ENCODE assay signal across 8 cellular contexts in the genomic region with DNA sequence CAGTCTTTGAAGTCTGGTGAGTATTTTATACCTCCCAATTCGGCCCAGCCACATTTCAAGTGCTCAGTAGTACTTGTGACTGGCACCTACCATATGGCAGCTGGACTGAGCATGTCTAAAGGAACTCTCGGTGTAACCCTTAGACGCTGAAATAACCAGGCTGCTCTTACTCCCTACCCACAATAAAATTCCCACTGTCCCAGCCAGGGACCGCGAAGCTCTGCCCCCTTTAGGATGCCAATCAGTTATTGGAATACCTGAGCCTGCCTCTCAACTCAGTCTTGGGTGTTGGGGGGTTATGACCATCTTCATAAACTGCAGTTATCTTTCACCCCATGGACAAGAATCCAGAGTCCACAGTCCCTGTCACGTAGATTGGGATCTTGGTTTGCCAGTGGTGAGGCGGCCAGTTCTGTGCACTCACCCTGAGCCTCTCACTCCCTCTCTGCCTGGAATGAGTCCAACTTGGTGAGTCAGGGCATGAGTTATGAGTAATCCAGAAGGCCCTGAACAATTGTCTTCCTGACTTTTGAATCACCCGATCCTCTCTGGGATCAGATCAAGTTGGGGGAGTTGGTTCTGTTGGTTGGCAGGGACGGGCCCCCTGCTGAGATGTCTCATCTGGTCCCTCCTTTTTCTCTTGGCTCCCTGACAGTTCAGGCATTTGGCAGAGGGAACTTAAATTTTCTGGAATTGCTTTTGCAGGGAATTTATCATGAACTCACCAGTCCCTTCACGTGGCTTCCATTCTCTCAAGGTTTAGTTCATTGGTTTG.
DNase-seq lines count a peak whose midpoint lies in the region; ATAC-seq and TF ChIP-seq lines count a peak whose summit lies in the region.

No MANE protein-coding gene starts in this region.

- TF ChIP-seq CTCF in activated CD8-positive, alpha-beta T cell treated with anti-CD3 and anti-CD28 coated beads for 36 hours (IDR thresholded peaks at IDR 0.05), result no peak
- TF ChIP-seq CTCF in osteocyte (IDR thresholded peaks at IDR 0.05), result no peak

- CTCF ChIA-PET in activated CD8-positive, alpha-beta T cell treated with anti-CD3 and anti-CD28 coated beads for 36 hours (lab: Charles Lee), result no interaction called here
- CTCF ChIA-PET in activated CD8-positive, alpha-beta T cell treated with anti-CD3 and anti-CD28 coated beads, Interleukin-2, amount 10 ng/mL, durations not matched to agents 7 days and 5 days (lab: Charles Lee), result no interaction called here

- no peak for ATAC-seq in activated CD8-positive, alpha-beta T cell treated with anti-CD3 and anti-CD28 coated beads for 36 hours
- ATAC-seq in activated CD8-positive, alpha-beta T cell treated with anti-CD3 and anti-CD28 coated beads, Interleukin-2, amount 10 ng/mL, durations not matched to agents 7 days and 5 days, result no peak
- ATAC-seq in HG03097 (IDR thresholded peaks at IDR 0.05; ENCODE audit: low FRiP score, unreplicated experiment) (no peak), HG02973 (IDR thresholded peaks at IDR 0.05; ENCODE audit: unreplicated experiment) (no peak)

- H3K4me1 Mint-ChIP-seq in activated CD8-positive, alpha-beta T cell treated with anti-CD3 and anti-CD28 coated beads for 36 hours (ENCODE audit: low read depth), result no peaks in the 10 kb centered on the region
- peaks cover under 1% of the 10 kb centered on the region for H3K4me1 Mint-ChIP-seq in activated CD8-positive, alpha-beta T cell treated with anti-CD3 and anti-CD28 coated beads, Interleukin-2, amount 10 ng/mL, durations not matched to agents 7 days and 5 days (ENCODE audit: low read depth)
- H3K4me1 Mint-ChIP-seq in osteocyte (ENCODE audit: unreplicated experiment), result peaks cover 16% of the 10 kb centered on the region

- intact Hi-C loops in activated CD8-positive, alpha-beta T cell treated with anti-CD3 and anti-CD28 coated beads for 36 hours (cut with micrococcal nuclease), result no loop called here

- no peaks in the 10 kb centered on the region for H3K36me3 Mint-ChIP-seq in activated CD8-positive, alpha-beta T cell treated with anti-CD3 and anti-CD28 coated beads for 36 hours (ENCODE audit: low read depth)
- H3K36me3 Mint-ChIP-seq in activated CD8-positive, alpha-beta T cell treated with anti-CD3 and anti-CD28 coated beads, Interleukin-2, amount 10 ng/mL, durations not matched to agents 7 days and 5 days (ENCODE audit: low read depth), result no peaks in the 10 kb centered on the region
- no peaks in the 10 kb centered on the region for H3K36me3 Mint-ChIP-seq in osteocyte (ENCODE audit: unreplicated experiment)

- no peaks in the 10 kb centered on the region for H3K27me3 Mint-ChIP-seq in activated CD8-positive, alpha-beta T cell treated with anti-CD3 and anti-CD28 coated beads for 36 hours
- no peaks in the 10 kb centered on the region for H3K27me3 Mint-ChIP-seq in activated CD8-positive, alpha-beta T cell treated with anti-CD3 and anti-CD28 coated beads, Interleukin-2, amount 10 ng/mL, durations not matched to agents 7 days and 5 days (ENCODE audit: low read depth)
- no peaks in the 10 kb centered on the region for H3K27me3 Mint-ChIP-seq in osteocyte (ENCODE audit: unreplicated experiment)

- no peak overlapping the region for H3K4me3 Mint-ChIP-seq in activated CD8-positive, alpha-beta T cell treated with anti-CD3 and anti-CD28 coated beads for 36 hours
- no peak overlapping the region for H3K4me3 Mint-ChIP-seq in activated CD8-positive, alpha-beta T cell treated with anti-CD3 and anti-CD28 coated beads, Interleukin-2, amount 10 ng/mL, durations not matched to agents 7 days and 5 days
- no peak overlapping the region for H3K4me3 Mint-ChIP-seq in osteocyte (ENCODE audit: unreplicated experiment)

- POLR2A ChIA-PET in activated CD8-positive, alpha-beta T cell treated with anti-CD3 and anti-CD28 coated beads for 36 hours (lab: Charles Lee), result no interaction called here
- POLR2A ChIA-PET in activated CD8-positive, alpha-beta T cell treated with anti-CD3 and anti-CD28 coated beads, Interleukin-2, amount 10 ng/mL, durations not matched to agents 7 days and 5 days (lab: Charles Lee), result no interaction called here

- peaks cover 9% of the 10 kb centered on the region for H3K9me3 Mint-ChIP-seq in activated CD8-positive, alpha-beta T cell treated with anti-CD3 and anti-CD28 coated beads for 36 hours
- peaks cover 6% of the 10 kb centered on the region for H3K9me3 Mint-ChIP-seq in activated CD8-positive, alpha-beta T cell treated with anti-CD3 and anti-CD28 coated beads, Interleukin-2, amount 10 ng/mL, durations not matched to agents 7 days and 5 days (ENCODE audit: insufficient read depth)
- H3K9me3 Mint-ChIP-seq in osteocyte (ENCODE audit: unreplicated experiment), result peaks cover 11% of the 10 kb centered on the region

- DNase-seq in activated CD8-positive, alpha-beta T cell treated with anti-CD3 and anti-CD28 coated beads for 36 hours, result peak; percentile 16
- DNase-seq in activated CD8-positive, alpha-beta T cell treated with anti-CD3 and anti-CD28 coated beads, Interleukin-2, amount 10 ng/mL, durations not matched to agents 7 days and 5 days, result no peak
- DNase-seq in fibroblast of gingiva (ENCODE audit: low read depth), result peak; percentile 98
- peak; percentile 89 for DNase-seq in osteocyte (ENCODE audit: extremely low spot score, unreplicated experiment)
- DNase-seq in UCSD-AML1 (lab: John Stamatoyannopoulos, UW; ENCODE audit: unreplicated experiment), result no peak

- H3K27ac Mint-ChIP-seq in activated CD8-positive, alpha-beta T cell treated with anti-CD3 and anti-CD28 coated beads for 36 hours, result no peak overlapping the region
- H3K27ac Mint-ChIP-seq in activated CD8-positive, alpha-beta T cell treated with anti-CD3 and anti-CD28 coated beads, Interleukin-2, amount 10 ng/mL, durations not matched to agents 7 days and 5 days, result no peak overlapping the region
- H3K27ac Mint-ChIP-seq in osteocyte (ENCODE audit: unreplicated experiment), result peak overlapping the region; percentile 78

TF ChIP-seq in PFSK-1, 5 proteins besides CTCF, POLR2A, EP300 and RAD21:
- TF ChIP-seq TAF1 (IDR thresholded peaks at IDR 0.05; ENCODE audit: borderline replicate concordance, insufficient read depth, low read length), result peak; percentile 51; the same call in 1 of the 2 replicates
- TF ChIP-seq POLR2AphosphoS5 (IDR thresholded peaks at IDR 0.05; ENCODE audit: low read depth, low read length), result no peak

Comparison
In these comparisons a context has a peak if more than half of its experiments do, and no peak if none do; other contexts are left out.
1. DNase-seq: peak in activated CD8-positive, alpha-beta T cell treated with anti-CD3 and anti-CD28 coated beads for 36 hours (single experiment), fibroblast of gingiva (single experiment) and osteocyte (single experiment); none in activated CD8-positive, alpha-beta T cell treated with anti-CD3 and anti-CD28 coated beads, Interleukin-2, amount 10 ng/mL, durations not matched to agents 7 days and 5 days (single experiment) and UCSD-AML1 (single experiment).